ENCODE assay signal across 22 cellular contexts in genomic region chr9:89969881-89970639, GRCh38.
DNase-seq lines count a peak whose midpoint lies in the region; ATAC-seq and TF ChIP-seq lines count a peak whose summit lies in the region.
"Had no signal": no experiment of that assay in that cellular context is flagged by ENCODE, and none has a peak within 500 bp of the region (broad histone marks: within the 10 kb centered on the region; RNA-seq: fewer than 3 reads in every experiment).

No MANE protein-coding gene starts in this region.

- H3K79me2 ChIP-seq in GM23338 (replicated peaks; ENCODE audit: insufficient read depth), result no peaks in the 10 kb centered on the region

- H3K27ac ChIP-seq in substantia nigra (ENCODE audit: low read depth, low read length, poor library complexity, severe bottlenecking) (no peak overlapping the region), GM23338 (ENCODE audit: low read depth) (no peak overlapping the region)
- H3K27ac ChIP-seq: brain microvascular endothelial cell, vagina, WERI-Rb-1 had no signal

- H3K36me3 Mint-ChIP-seq in activated CD4-positive, alpha-beta T cell treated with anti-CD3 and anti-CD28 coated beads for 36 hours (ENCODE audit: low read depth), result no peaks in the 10 kb centered on the region
- no peaks in the 10 kb centered on the region for H3K36me3 Mint-ChIP-seq in GM23338 (ENCODE audit: low read depth)
- H3K36me3 Mint-ChIP-seq: CD4-positive, alpha-beta memory T cell; stimulated activated memory B cell treated with anti-CD40 and anti-IgM and Interleukin-4, amounts not matched to agents 10 μg/mL and 1 μg/mL and 100 μg/mL, for 72 hours had no signal

- no peaks in the 10 kb centered on the region for H3K9me3 ChIP-seq in MG63
- H3K9me3 ChIP-seq: right lobe of liver, vagina had no signal

- H3K27me3 Mint-ChIP-seq in activated CD4-positive, alpha-beta T cell treated with anti-CD3 and anti-CD28 coated beads for 36 hours, result peaks cover 3% of the 10 kb centered on the region
- H3K27me3 Mint-ChIP-seq in GM23338 (ENCODE audit: insufficient read depth, low read depth, poor library complexity), result peaks cover 2% of the 10 kb centered on the region
- H3K27me3 Mint-ChIP-seq: stimulated activated memory B cell treated with anti-CD40 and anti-IgM and Interleukin-4, amounts not matched to agents 10 μg/mL and 1 μg/mL and 100 μg/mL, for 72 hours had no signal

- no peaks in the 10 kb centered on the region for H4K20me1 ChIP-seq in GM23338 (replicated peaks; ENCODE audit: insufficient read depth)

- no peak overlapping the region for H2AFZ ChIP-seq in GM23338

- H3F3A ChIP-seq in GM23338 (replicated peaks; ENCODE audit: low read depth), result no peaks in the 10 kb centered on the region

- intact Hi-C loops in activated CD4-positive, alpha-beta T cell treated with anti-CD3 and anti-CD28 coated beads for 36 hours (cut with DNase I, micrococcal nuclease), result loop anchor here in 1 of 2 experiments (1.0 kb wide), 1 partner anchor 13 kb away; no protein-coding TSS in a partner anchor

- peaks cover 1% of the 10 kb centered on the region; the same call in 1 of the 2 replicates for H3K9me2 ChIP-seq in GM23338 (ENCODE audit: insufficient read depth)

- CTCF ChIA-PET in activated CD4-positive, alpha-beta T cell treated with anti-CD3 and anti-CD28 coated beads for 36 hours (lab: Charles Lee), result no interaction called here

- TF ChIP-seq CTCF in epithelial cell of esophagus (IDR thresholded peaks at IDR 0.05; ENCODE audit: insufficient read depth, low read depth, low read length, missing control alignments) (no peak), GM23338 (conservative IDR thresholded peaks at IDR 0.05; ENCODE audit: low read depth in 2 of 2) (no peak)

- H3K4me1 ChIP-seq in GM23338 (ENCODE audit: insufficient read depth), result no peaks in the 10 kb centered on the region
- H3K4me1 ChIP-seq: vagina had no signal

- no peaks in the 10 kb centered on the region for H3K27me3 ChIP-seq in MG63
- no peaks in the 10 kb centered on the region for H3K27me3 ChIP-seq in GM23338 (ENCODE audit: insufficient read depth)
- H3K27me3 ChIP-seq: brain microvascular endothelial cell, right lobe of liver, vagina had no signal

- H3K27ac Mint-ChIP-seq in activated CD4-positive, alpha-beta T cell treated with anti-CD3 and anti-CD28 coated beads for 36 hours, result peak overlapping the region; percentile 29
- no peak overlapping the region for H3K27ac Mint-ChIP-seq in GM23338
- H3K27ac Mint-ChIP-seq: CD4-positive, alpha-beta memory T cell; stimulated activated memory B cell treated with anti-CD40 and anti-IgM and Interleukin-4, amounts not matched to agents 10 μg/mL and 1 μg/mL and 100 μg/mL, for 72 hours had no signal

- H3K4me1 Mint-ChIP-seq in activated CD4-positive, alpha-beta T cell treated with anti-CD3 and anti-CD28 coated beads for 36 hours, result peaks cover 29% of the 10 kb centered on the region
- no peaks in the 10 kb centered on the region for H3K4me1 Mint-ChIP-seq in GM23338
- H3K4me1 Mint-ChIP-seq: CD4-positive, alpha-beta memory T cell had no signal

- H3K36me3 ChIP-seq in MG63, result no peaks in the 10 kb centered on the region
- H3K36me3 ChIP-seq in GM23338 (ENCODE audit: insufficient read depth), result no peaks in the 10 kb centered on the region
- H3K36me3 ChIP-seq: brain microvascular endothelial cell, right lobe of liver, vagina, WERI-Rb-1 had no signal

- H3K9me3 Mint-ChIP-seq in activated CD4-positive, alpha-beta T cell treated with anti-CD3 and anti-CD28 coated beads for 36 hours (ENCODE audit: low read depth), result no peaks in the 10 kb centered on the region
- no peaks in the 10 kb centered on the region; the same call in 2 of the 3 replicates for H3K9me3 Mint-ChIP-seq in GM23338
- H3K9me3 Mint-ChIP-seq: CD4-positive, alpha-beta memory T cell had no signal

- no peak overlapping the region for H3K4me3 ChIP-seq in MG63
- no peak overlapping the region for H3K4me3 ChIP-seq in epithelial cell of esophagus (ENCODE audit: low read length)
- no peak overlapping the region for H3K4me3 ChIP-seq in GM23338
- H3K4me3 ChIP-seq: GM12878, right lobe of liver, vagina had no signal

- POLR2A ChIA-PET in activated CD4-positive, alpha-beta T cell treated with anti-CD3 and anti-CD28 coated beads for 36 hours (lab: Charles Lee), result no interaction called here

- H3K4me3 Mint-ChIP-seq in activated CD4-positive, alpha-beta T cell treated with anti-CD3 and anti-CD28 coated beads for 36 hours, result no peak overlapping the region
- no peak overlapping the region for H3K4me3 Mint-ChIP-seq in GM23338
- H3K4me3 Mint-ChIP-seq: CD4-positive, alpha-beta memory T cell; stimulated activated memory B cell treated with anti-CD40 and anti-IgM and Interleukin-4, amounts not matched to agents 10 μg/mL and 1 μg/mL and 100 μg/mL, for 72 hours had no signal

- ATAC-seq in activated CD4-positive, alpha-beta T cell treated with anti-CD3 and anti-CD28 coated beads for 36 hours, result no peak
- no peak for ATAC-seq in GM23338
- ATAC-seq: stimulated activated memory B cell treated with anti-CD40 and anti-IgM and Interleukin-4, amounts not matched to agents 10 μg/mL and 1 μg/mL and 100 μg/mL, for 72 hours had no signal

- H3K4me2 ChIP-seq in GM23338, result no peak overlapping the region

- DNase-seq in activated CD4-positive, alpha-beta T cell treated with anti-CD3 and anti-CD28 coated beads for 36 hours, result no peak
- DNase-seq in activated CD4-positive, alpha-beta T cell treated with anti-CD3 and anti-CD28 coated beads for 4 hours, result no peak
- peak; percentile 44 for DNase-seq in MG63
- DNase-seq in epithelial cell of esophagus (ENCODE audit: low read depth), result peak; percentile 33
- DNase-seq in retina, result peak; percentile 34
- no peak for DNase-seq in substantia nigra (lab: John Stamatoyannopoulos, UW)
- no peak for DNase-seq in cerebellar cortex (ENCODE audit: low spot score)
- no peak for DNase-seq in GM23338 (ENCODE audit: low spot score)
- DNase-seq: activated gamma-delta T cell; brain microvascular endothelial cell; CD4-positive, alpha-beta memory T cell; EL; Kasumi-1; NCI-H1092; NCI-H187 treated with DMSO at 0.1 percent for 48 hours; NCI-H2171 treated with DMSO at 0.1 percent for 48 hours; T-helper 9 cell; WERI-Rb-1 had no signal

TF ChIP-seq in GM23338, 12 proteins besides CTCF, POLR2A, EP300 and RAD21 (continues in another document):
- TF ChIP-seq REST (IDR thresholded peaks at IDR 0.05; ENCODE audit: unreplicated experiment) (no peak), STAT1 (IDR thresholded peaks at IDR 0.05; ENCODE audit: unreplicated experiment) (no peak), ZNF331 (CRISPR knock-in tag; IDR thresholded peaks at IDR 0.05; ENCODE audit: low read depth) (no peak), EZH2phosphoT487 (IDR thresholded peaks at IDR 0.05; ENCODE audit: unreplicated experiment) (no peak), JUNB (IDR thresholded peaks at IDR 0.05; ENCODE audit: unreplicated experiment) (no peak), POLR2AphosphoS5 (IDR thresholded peaks at IDR 0.05; ENCODE audit: low read depth) (no peak), ETS1 (IDR thresholded peaks at IDR 0.05) (no peak), CREB1 (CRISPR knock-in tag; IDR thresholded peaks at IDR 0.05; ENCODE audit: low read depth) (no peak)

Comparison
In these comparisons a context has a peak if more than half of its experiments do, and no peak if none do; other contexts are left out.
1. DNase-seq: peak in MG63 (single experiment), epithelial cell of esophagus (single experiment) and retina (single experiment); none in activated CD4-positive, alpha-beta T cell treated with anti-CD3 and anti-CD28 coated beads for 36 hours (single experiment), activated CD4-positive, alpha-beta T cell treated with anti-CD3 and anti-CD28 coated beads for 4 hours (0 of 2), substantia nigra (0 of 49), cerebellar cortex (single experiment) and GM23338 (single experiment).